Comparison of ENCODE assay signal across 25 cellular contexts in the genomic region with DNA sequence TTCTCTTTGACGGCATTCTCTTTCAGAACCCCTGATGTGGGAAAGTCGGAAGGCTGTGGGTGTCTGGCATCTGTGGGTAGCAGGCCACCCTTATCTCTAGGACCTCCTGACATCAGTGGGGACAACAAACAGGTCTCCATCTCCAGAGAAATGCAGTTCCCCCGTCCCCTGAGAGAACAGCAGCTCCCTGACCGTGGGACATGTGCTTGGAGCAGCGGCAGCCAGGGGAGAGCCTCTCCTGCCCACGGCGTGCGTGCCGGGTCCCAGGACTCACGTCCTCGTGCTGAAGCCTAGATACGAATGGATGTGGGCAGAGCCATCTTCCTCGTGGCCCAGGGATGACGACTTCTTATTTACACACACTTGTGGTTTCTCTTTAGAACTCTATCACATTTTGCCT.
"Had no signal": no experiment of that assay in that cellular context is flagged by ENCODE, and none has a peak within 500 bp of the region (broad histone marks: within the 10 kb centered on the region; RNA-seq: fewer than 3 reads in every experiment).

No MANE protein-coding gene starts in this region.

- H3K4me1 ChIP-seq: colonic mucosa, gastrocnemius medialis, heart right ventricle, left lung, lower lobe of right lung had no signal

- ATAC-seq: effector memory CD8-positive, alpha-beta T cell; esophagus mucosa; gastrocnemius medialis; heart right ventricle; left cardiac atrium; left lung; left ventricle myocardium superior; lower lobe of right lung had no signal

- H3K4me3 ChIP-seq: colonic mucosa, esophagus squamous epithelium, gastrocnemius medialis, heart right ventricle, left lung, lower lobe of right lung, mucosa of descending colon had no signal

- H3K36me3 ChIP-seq: colonic mucosa, esophagus squamous epithelium, gastrocnemius medialis, heart right ventricle, left lung, lower lobe of right lung had no signal

- H3K27me3 ChIP-seq: colonic mucosa, esophagus squamous epithelium, left lung had no signal

- DNase-seq: colonic mucosa; cortex of kidney; effector CD8-positive, alpha-beta T cell; effector memory CD8-positive, alpha-beta T cell; endodermal cell; erythroblast; esophagus squamous epithelium; foreskin fibroblast; foreskin melanocyte; gastrocnemius medialis; glutamatergic neuron; head of caudate nucleus; heart right ventricle; hippocampal formation; left cardiac atrium; left lung; left ventricle myocardium superior; lower lobe of right lung; mucosa of descending colon; naive B cell had no signal

- H3K4me1 Mint-ChIP-seq: memory B cell, naive B cell had no signal

- H3K27ac ChIP-seq: colonic mucosa, epithelial cell of prostate, esophagus squamous epithelium, gastrocnemius medialis, heart right ventricle, left lung, lower lobe of right lung had no signal

- H3K27me3 Mint-ChIP-seq: dendritic cell treated with granulocyte-macrophage colony-stimulating factor and Interleukin-4, amounts not matched to agents 40 ng/mL and 50 ng/mL, for 4 days; effector memory CD8-positive, alpha-beta T cell had no signal

- H3K4me3 Mint-ChIP-seq: dendritic cell treated with granulocyte-macrophage colony-stimulating factor and Interleukin-4, amounts not matched to agents 40 ng/mL and 50 ng/mL, for 4 days; effector memory CD8-positive, alpha-beta T cell; endodermal cell; memory B cell; mesothelial cell of epicardium; naive B cell had no signal

- H3K9me3 Mint-ChIP-seq: dendritic cell treated with granulocyte-macrophage colony-stimulating factor and Interleukin-4, amounts not matched to agents 40 ng/mL and 50 ng/mL, for 4 days; effector memory CD8-positive, alpha-beta T cell; memory B cell; mesothelial cell of epicardium had no signal

- H3K9me3 ChIP-seq: colonic mucosa, esophagus squamous epithelium, gastrocnemius medialis, heart right ventricle, left lung, lower lobe of right lung, mucosa of descending colon had no signal

- H3K27ac Mint-ChIP-seq: dendritic cell treated with granulocyte-macrophage colony-stimulating factor and Interleukin-4, amounts not matched to agents 40 ng/mL and 50 ng/mL, for 4 days; effector memory CD8-positive, alpha-beta T cell; endodermal cell; memory B cell; mesothelial cell of epicardium; naive B cell had no signal

- H3K36me3 Mint-ChIP-seq: memory B cell, mesothelial cell of epicardium, naive B cell had no signal
